Comparison of ENCODE assay signal across 1 cellular context in the genomic region with DNA sequence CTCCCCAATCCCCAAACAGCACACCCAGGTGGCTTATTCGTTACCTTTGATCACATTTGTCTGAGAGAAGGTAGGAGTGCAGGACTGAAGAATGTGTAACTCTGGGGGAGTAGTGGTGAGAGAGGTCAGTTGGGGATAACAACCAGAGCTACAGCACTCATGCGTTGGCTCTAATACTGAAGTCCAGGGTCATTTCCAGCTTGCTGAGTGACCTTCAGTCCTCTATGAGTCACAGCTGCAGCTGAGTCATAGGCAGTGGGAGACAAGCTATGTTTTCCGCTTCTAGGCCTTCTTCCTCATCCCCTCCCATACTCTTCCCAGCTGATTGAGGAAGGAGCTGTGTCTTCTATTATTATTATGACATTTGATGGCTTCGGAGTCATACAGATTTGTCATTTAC.
TF ChIP-seq lines count a peak whose summit lies in the region.

No MANE protein-coding gene starts in this region.

TF ChIP-seq in HepG2, 621 proteins besides CTCF, POLR2A, EP300 and RAD21 (continued from another document and continues in another):
- TF ChIP-seq, protein P1, sequence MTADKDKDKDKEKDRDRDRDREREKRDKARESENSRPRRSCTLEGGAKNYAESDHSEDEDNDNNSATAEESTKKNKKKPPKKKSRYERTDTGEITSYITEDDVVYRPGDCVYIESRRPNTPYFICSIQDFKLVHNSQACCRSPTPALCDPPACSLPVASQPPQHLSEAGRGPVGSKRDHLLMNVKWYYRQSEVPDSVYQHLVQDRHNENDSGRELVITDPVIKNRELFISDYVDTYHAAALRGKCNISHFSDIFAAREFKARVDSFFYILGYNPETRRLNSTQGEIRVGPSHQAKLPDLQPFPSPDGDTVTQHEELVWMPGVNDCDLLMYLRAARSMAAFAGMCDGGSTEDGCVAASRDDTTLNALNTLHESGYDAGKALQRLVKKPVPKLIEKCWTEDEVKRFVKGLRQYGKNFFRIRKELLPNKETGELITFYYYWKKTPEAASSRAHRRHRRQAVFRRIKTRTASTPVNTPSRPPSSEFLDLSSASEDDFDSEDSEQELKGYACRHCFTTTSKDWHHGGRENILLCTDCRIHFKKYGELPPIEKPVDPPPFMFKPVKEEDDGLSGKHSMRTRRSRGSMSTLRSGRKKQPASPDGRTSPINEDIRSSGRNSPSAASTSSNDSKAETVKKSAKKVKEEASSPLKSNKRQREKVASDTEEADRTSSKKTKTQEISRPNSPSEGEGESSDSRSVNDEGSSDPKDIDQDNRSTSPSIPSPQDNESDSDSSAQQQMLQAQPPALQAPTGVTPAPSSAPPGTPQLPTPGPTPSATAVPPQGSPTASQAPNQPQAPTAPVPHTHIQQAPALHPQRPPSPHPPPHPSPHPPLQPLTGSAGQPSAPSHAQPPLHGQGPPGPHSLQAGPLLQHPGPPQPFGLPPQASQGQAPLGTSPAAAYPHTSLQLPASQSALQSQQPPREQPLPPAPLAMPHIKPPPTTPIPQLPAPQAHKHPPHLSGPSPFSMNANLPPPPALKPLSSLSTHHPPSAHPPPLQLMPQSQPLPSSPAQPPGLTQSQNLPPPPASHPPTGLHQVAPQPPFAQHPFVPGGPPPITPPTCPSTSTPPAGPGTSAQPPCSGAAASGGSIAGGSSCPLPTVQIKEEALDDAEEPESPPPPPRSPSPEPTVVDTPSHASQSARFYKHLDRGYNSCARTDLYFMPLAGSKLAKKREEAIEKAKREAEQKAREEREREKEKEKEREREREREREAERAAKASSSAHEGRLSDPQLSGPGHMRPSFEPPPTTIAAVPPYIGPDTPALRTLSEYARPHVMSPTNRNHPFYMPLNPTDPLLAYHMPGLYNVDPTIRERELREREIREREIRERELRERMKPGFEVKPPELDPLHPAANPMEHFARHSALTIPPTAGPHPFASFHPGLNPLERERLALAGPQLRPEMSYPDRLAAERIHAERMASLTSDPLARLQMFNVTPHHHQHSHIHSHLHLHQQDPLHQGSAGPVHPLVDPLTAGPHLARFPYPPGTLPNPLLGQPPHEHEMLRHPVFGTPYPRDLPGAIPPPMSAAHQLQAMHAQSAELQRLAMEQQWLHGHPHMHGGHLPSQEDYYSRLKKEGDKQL (CRISPR knock-in tag; IDR thresholded peaks at IDR 0.05; ENCODE audit: low read depth), result no peak
- TF ChIP-seq, protein P2, sequence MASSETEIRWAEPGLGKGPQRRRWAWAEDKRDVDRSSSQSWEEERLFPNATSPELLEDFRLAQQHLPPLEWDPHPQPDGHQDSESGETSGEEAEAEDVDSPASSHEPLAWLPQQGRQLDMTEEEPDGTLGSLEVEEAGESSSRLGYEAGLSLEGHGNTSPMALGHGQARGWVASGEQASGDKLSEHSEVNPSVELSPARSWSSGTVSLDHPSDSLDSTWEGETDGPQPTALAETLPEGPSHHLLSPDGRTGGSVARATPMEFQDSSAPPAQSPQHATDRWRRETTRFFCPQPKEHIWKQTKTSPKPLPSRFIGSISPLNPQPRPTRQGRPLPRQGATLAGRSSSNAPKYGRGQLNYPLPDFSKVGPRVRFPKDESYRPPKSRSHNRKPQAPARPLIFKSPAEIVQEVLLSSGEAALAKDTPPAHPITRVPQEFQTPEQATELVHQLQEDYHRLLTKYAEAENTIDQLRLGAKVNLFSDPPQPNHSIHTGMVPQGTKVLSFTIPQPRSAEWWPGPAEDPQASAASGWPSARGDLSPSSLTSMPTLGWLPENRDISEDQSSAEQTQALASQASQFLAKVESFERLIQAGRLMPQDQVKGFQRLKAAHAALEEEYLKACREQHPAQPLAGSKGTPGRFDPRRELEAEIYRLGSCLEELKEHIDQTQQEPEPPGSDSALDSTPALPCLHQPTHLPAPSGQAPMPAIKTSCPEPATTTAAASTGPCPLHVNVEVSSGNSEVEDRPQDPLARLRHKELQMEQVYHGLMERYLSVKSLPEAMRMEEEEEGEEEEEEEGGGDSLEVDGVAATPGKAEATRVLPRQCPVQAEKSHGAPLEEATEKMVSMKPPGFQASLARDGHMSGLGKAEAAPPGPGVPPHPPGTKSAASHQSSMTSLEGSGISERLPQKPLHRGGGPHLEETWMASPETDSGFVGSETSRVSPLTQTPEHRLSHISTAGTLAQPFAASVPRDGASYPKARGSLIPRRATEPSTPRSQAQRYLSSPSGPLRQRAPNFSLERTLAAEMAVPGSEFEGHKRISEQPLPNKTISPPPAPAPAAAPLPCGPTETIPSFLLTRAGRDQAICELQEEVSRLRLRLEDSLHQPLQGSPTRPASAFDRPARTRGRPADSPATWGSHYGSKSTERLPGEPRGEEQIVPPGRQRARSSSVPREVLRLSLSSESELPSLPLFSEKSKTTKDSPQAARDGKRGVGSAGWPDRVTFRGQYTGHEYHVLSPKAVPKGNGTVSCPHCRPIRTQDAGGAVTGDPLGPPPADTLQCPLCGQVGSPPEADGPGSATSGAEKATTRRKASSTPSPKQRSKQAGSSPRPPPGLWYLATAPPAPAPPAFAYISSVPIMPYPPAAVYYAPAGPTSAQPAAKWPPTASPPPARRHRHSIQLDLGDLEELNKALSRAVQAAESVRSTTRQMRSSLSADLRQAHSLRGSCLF (CRISPR knock-in tag; IDR thresholded peaks at IDR 0.05; ENCODE audit: borderline replicate concordance), result no peak
- TF ChIP-seq, protein P3, sequence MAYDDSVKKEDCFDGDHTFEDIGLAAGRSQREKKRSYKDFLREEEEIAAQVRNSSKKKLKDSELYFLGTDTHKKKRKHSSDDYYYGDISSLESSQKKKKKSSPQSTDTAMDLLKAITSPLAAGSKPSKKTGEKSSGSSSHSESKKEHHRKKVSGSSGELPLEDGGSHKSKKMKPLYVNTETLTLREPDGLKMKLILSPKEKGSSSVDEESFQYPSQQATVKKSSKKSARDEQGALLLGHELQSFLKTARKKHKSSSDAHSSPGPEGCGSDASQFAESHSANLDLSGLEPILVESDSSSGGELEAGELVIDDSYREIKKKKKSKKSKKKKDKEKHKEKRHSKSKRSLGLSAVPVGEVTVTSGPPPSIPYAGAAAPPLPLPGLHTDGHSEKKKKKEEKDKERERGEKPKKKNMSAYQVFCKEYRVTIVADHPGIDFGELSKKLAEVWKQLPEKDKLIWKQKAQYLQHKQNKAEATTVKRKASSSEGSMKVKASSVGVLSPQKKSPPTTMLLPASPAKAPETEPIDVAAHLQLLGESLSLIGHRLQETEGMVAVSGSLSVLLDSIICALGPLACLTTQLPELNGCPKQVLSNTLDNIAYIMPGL (CRISPR knock-in tag; IDR thresholded peaks at IDR 0.05; ENCODE audit: borderline replicate concordance in 1 of 2, low read depth in 1 of 2), result no peak
- TF ChIP-seq GATAD2A (CRISPR knock-in tag; IDR thresholded peaks at IDR 0.05), result 0 out of 2 replicates have a peak, but pooled peaks have one; percentile 22
- no peak for TF ChIP-seq ZBTB7B (CRISPR knock-in tag; IDR thresholded peaks at IDR 0.05)
- TF ChIP-seq MZF1 (CRISPR knock-in tag; IDR thresholded peaks at IDR 0.05; ENCODE audit: borderline replicate concordance), result no peak
- no peak for TF ChIP-seq ZNF460 (CRISPR knock-in tag; IDR thresholded peaks at IDR 0.05; ENCODE audit: borderline replicate concordance)
- TF ChIP-seq, protein P4, sequence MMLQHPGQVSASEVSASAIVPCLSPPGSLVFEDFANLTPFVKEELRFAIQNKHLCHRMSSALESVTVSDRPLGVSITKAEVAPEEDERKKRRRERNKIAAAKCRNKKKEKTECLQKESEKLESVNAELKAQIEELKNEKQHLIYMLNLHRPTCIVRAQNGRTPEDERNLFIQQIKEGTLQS (CRISPR knock-in tag; IDR thresholded peaks at IDR 0.05), result peak; percentile 76; the same call in 1 of the 2 replicates
- no peak for TF ChIP-seq ZNF33A (CRISPR knock-in tag; IDR thresholded peaks at IDR 0.05; ENCODE audit: borderline replicate concordance)
- TF ChIP-seq NFYC (CRISPR knock-in tag; IDR thresholded peaks at IDR 0.05), result no peak
- TF ChIP-seq, protein P5, sequence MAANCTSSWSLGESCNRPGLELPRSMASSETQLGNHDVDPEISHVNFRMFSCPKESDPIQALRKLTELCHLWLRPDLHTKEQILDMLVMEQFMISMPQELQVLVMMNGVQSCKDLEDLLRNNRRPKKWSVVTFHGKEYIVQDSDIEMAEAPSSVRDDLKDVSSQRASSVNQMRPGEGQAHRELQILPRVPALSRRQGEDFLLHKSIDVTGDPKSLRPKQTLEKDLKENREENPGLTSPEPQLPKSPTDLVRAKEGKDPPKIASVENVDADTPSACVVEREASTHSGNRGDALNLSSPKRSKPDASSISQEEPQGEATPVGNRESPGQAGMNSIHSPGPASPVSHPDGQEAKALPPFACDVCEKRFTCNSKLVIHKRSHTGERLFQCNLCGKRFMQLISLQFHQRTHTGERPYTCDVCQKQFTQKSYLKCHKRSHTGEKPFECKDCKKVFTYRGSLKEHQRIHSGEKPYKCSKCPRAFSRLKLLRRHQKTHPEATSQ (CRISPR knock-in tag; IDR thresholded peaks at IDR 0.05; ENCODE audit: borderline replicate concordance), result no peak
- no peak for TF ChIP-seq ZNF446 (CRISPR knock-in tag; IDR thresholded peaks at IDR 0.05)
- no peak for TF ChIP-seq TGIF2 (CRISPR knock-in tag; IDR thresholded peaks at IDR 0.05)
- TF ChIP-seq, protein P6, sequence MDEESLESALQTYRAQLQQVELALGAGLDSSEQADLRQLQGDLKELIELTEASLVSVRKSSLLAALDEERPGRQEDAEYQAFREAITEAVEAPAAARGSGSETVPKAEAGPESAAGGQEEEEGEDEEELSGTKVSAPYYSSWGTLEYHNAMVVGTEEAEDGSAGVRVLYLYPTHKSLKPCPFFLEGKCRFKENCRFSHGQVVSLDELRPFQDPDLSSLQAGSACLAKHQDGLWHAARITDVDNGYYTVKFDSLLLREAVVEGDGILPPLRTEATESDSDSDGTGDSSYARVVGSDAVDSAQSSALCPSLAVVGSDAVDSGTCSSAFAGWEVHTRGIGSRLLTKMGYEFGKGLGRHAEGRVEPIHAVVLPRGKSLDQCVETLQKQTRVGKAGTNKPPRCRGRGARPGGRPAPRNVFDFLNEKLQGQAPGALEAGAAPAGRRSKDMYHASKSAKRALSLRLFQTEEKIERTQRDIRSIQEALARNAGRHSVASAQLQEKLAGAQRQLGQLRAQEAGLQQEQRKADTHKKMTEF (CRISPR knock-in tag; IDR thresholded peaks at IDR 0.05), result no peak
- peak; percentile 53 for TF ChIP-seq SKI (IDR thresholded peaks at IDR 0.05; ENCODE audit: partially characterized antibody)
- TF ChIP-seq, protein P7, sequence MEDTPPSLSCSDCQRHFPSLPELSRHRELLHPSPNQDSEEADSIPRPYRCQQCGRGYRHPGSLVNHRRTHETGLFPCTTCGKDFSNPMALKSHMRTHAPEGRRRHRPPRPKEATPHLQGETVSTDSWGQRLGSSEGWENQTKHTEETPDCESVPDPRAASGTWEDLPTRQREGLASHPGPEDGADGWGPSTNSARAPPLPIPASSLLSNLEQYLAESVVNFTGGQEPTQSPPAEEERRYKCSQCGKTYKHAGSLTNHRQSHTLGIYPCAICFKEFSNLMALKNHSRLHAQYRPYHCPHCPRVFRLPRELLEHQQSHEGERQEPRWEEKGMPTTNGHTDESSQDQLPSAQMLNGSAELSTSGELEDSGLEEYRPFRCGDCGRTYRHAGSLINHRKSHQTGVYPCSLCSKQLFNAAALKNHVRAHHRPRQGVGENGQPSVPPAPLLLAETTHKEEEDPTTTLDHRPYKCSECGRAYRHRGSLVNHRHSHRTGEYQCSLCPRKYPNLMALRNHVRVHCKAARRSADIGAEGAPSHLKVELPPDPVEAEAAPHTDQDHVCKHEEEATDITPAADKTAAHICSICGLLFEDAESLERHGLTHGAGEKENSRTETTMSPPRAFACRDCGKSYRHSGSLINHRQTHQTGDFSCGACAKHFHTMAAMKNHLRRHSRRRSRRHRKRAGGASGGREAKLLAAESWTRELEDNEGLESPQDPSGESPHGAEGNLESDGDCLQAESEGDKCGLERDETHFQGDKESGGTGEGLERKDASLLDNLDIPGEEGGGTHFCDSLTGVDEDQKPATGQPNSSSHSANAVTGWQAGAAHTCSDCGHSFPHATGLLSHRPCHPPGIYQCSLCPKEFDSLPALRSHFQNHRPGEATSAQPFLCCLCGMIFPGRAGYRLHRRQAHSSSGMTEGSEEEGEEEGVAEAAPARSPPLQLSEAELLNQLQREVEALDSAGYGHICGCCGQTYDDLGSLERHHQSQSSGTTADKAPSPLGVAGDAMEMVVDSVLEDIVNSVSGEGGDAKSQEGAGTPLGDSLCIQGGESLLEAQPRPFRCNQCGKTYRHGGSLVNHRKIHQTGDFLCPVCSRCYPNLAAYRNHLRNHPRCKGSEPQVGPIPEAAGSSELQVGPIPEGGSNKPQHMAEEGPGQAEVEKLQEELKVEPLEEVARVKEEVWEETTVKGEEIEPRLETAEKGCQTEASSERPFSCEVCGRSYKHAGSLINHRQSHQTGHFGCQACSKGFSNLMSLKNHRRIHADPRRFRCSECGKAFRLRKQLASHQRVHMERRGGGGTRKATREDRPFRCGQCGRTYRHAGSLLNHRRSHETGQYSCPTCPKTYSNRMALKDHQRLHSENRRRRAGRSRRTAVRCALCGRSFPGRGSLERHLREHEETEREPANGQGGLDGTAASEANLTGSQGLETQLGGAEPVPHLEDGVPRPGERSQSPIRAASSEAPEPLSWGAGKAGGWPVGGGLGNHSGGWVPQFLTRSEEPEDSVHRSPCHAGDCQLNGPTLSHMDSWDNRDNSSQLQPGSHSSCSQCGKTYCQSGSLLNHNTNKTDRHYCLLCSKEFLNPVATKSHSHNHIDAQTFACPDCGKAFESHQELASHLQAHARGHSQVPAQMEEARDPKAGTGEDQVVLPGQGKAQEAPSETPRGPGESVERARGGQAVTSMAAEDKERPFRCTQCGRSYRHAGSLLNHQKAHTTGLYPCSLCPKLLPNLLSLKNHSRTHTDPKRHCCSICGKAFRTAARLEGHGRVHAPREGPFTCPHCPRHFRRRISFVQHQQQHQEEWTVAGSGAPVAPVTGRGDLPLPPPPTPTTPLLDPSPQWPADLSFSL (CRISPR knock-in tag; IDR thresholded peaks at IDR 0.05), result no peak
- TF ChIP-seq JUND (CRISPR knock-in tag; IDR thresholded peaks at IDR 0.05), result peak; percentile 87
- TF ChIP-seq RXRB (CRISPR knock-in tag; IDR thresholded peaks at IDR 0.05; ENCODE audit: borderline replicate concordance), result peak; percentile 97
- no peak for TF ChIP-seq ZSCAN22 (CRISPR knock-in tag; IDR thresholded peaks at IDR 0.05)
- no peak for TF ChIP-seq ZBTB20 (CRISPR knock-in tag; IDR thresholded peaks at IDR 0.05; ENCODE audit: borderline replicate concordance, low read depth)
- no peak for TF ChIP-seq ZNF205 (CRISPR knock-in tag; IDR thresholded peaks at IDR 0.05)
- TF ChIP-seq ZNF17 (CRISPR knock-in tag; IDR thresholded peaks at IDR 0.05), result no peak
- TF ChIP-seq, protein P8, sequence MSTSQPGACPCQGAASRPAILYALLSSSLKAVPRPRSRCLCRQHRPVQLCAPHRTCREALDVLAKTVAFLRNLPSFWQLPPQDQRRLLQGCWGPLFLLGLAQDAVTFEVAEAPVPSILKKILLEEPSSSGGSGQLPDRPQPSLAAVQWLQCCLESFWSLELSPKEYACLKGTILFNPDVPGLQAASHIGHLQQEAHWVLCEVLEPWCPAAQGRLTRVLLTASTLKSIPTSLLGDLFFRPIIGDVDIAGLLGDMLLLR (CRISPR knock-in tag; IDR thresholded peaks at IDR 0.05), result no peak
- TF ChIP-seq NRL (CRISPR knock-in tag; IDR thresholded peaks at IDR 0.05; ENCODE audit: borderline replicate concordance), result no peak
- no peak for TF ChIP-seq FOXK2 (IDR thresholded peaks at IDR 0.05)
- no peak for TF ChIP-seq TAF15 (IDR thresholded peaks at IDR 0.05; ENCODE audit: low read depth, low read length, poor library complexity, severe bottlenecking)
- TF ChIP-seq, protein P9, sequence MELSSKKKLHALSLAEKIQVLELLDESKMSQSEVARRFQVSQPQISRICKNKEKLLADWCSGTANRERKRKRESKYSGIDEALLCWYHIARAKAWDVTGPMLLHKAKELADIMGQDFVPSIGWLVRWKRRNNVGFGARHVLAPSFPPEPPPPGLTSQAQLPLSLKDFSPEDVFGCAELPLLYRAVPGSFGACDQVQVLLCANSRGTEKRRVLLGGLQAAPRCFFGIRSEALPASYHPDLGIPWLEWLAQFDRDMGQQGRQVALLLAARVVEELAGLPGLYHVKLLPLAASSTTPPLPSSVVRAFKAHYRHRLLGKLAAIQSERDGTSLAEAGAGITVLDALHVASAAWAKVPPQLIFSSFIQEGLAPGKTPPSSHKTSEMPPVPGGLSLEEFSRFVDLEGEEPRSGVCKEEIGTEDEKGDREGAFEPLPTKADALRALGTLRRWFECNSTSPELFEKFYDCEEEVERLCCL (CRISPR knock-in tag; IDR thresholded peaks at IDR 0.05; ENCODE audit: borderline replicate concordance), result no peak
